Comparison of ENCODE assay signal across 8 cellular contexts in the genomic region with DNA sequence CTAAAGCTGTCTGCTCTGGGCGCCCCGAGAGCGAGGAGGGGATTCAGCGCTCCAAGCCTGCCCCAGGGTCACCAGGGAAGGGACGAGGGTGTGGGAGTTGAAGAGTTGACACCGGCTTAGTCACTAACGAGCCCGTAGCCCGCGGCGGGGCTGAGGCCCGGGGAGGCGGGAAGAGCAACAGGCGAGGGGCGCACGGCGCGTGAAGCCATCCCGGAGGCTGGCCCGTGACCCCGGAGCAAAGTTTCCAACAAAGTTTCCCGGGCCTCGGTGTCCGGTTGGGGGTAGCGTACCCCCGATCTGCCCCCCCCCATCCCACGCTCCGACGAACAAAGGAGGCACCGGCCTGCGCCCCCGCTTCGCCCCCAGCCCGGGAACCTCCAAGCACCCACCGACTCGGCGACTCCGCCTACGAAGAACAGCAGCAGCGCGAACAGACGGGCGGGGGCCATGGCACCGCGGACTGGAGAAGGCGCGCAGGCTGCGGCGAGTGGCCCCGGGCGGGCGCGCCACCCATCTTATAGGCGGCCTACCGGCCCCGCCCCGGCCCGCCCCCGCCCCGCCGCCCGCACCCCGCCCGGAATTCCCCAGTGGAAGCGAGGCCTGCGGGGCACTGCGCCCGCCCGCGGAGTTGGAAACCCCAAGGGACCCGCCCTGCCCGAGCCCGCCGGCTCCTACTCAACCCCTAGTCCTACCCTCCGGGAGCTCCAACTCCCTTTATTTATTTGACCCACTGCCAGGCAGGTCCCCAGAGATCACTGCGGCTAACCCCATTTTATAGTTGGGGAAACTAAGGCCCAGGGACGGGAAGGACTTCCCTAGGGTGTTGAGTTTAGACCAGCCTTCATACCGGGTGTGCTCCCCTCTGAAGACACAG. TPM values are rescaled to one million over a fixed set of nuclear protein-coding genes. Genes with fewer than 3 reads are reported as not detected.
DNase-seq lines count a peak whose midpoint lies in the region; ATAC-seq and TF ChIP-seq lines count a peak whose summit lies in the region.

A gene with protein sequence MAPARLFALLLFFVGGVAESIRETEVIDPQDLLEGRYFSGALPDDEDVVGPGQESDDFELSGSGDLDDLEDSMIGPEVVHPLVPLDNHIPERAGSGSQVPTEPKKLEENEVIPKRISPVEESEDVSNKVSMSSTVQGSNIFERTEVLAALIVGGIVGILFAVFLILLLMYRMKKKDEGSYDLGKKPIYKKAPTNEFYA (minus strand): TSS at position 489 of the 874 bp plus-strand sequence. CDS start 40 bp downstream, at position 449.

- CTCF ChIA-PET in BJ (lab: Yijun Ruan, JAX) = interaction anchor here (1.2 to 2.7 kb wide), 4 partner anchors 15 to 28 kb away, joined by 4 to 12 read pairs (median 6); a partner anchor contains a TSS

- DNase-seq in BJ (ENCODE audit: low read depth) = no peak
- peak; percentile 85 for DNase-seq in HK-2 (ENCODE audit: unreplicated experiment)
- peak; percentile 52 to 69 (median 68) for DNase-seq in T-helper 17 cell
- peak; percentile 40 for DNase-seq in amniotic epithelial cell (ENCODE audit: low read depth)
- DNase-seq in left cardiac atrium = peak; percentile 72
- peak; percentile 63 for DNase-seq in retina
- DNase-seq in aorta = peak; percentile 76 to 94

- H3K27me3 ChIP-seq in BJ (ENCODE audit: control insufficient read depth, insufficient read depth, low read length) = no peaks in the 10 kb centered on the region
- H3K27me3 ChIP-seq in aorta (ENCODE audit: control insufficient read depth in 1 of 2, insufficient read depth in 2 of 2, low read length in 1 of 2) = peaks cover 0 to 2% of the 10 kb centered on the region in 2 donors

- WGBS in aorta, 2 donors = 1% methylated on average over 46 to 78 of the region's 78 CpGs

- no peaks in the 10 kb centered on the region for H3K4me1 ChIP-seq in aorta (ENCODE audit: control insufficient read depth in 1 of 2, insufficient read depth in 2 of 2, low read length in 2 of 2)

- no peak for TF ChIP-seq CTCF in BJ (IDR thresholded peaks at IDR 0.05; ENCODE audit: insufficient read depth, low read depth, low read length)

- POLR2A ChIA-PET in BJ (lab: Charles Lee) = interaction anchor here (0.6 to 2.5 kb wide), 5 partner anchors 11 to 621 kb away, joined by 3 to 8 read pairs (median 5); no protein-coding TSS in a partner anchor

- H3K36me3 ChIP-seq in BJ (ENCODE audit: control insufficient read depth, insufficient read depth, low read length) (peaks cover 3% of the 10 kb centered on the region; the same call in 1 of the 2 replicates), aorta (ENCODE audit: control insufficient read depth in 1 of 2, insufficient read depth in 2 of 2, low read length in 1 of 2) (no peaks in the 10 kb centered on the region)

- H3K27ac ChIP-seq in aorta (ENCODE audit: low read depth in 1 of 2, low read length in 2 of 2) = peak within 1 kb of the TSS; percentile 46 to 94

- no peaks in the 10 kb centered on the region for H3K27me3 Mint-ChIP-seq in T-helper 17 cell

- H3K9me3 ChIP-seq in T-helper 17 cell (ENCODE audit: control insufficient read depth, low read length, poor library complexity, severe bottlenecking) (no peaks in the 10 kb centered on the region), aorta (ENCODE audit: control insufficient read depth, low read length) (no peaks in the 10 kb centered on the region)

- H3K36me3 Mint-ChIP-seq in T-helper 17 cell (ENCODE audit: low read depth) = no peaks in the 10 kb centered on the region

- H3K4me3 Mint-ChIP-seq in T-helper 17 cell = peak within 1 kb of the TSS; percentile 88

- peak within 1 kb of the TSS; percentile 84 for H3K27ac Mint-ChIP-seq in T-helper 17 cell

- intact Hi-C loops in left cardiac atrium (cut with DNase I) (no loop called here), aorta (cut with DNase I) (loop anchor here in 1 of 2 donors (1.0 kb wide), 1 partner anchor 15 kb away; a partner anchor contains a TSS)

- H3K4me3 ChIP-seq in BJ (ENCODE audit: low read depth, low read length) (peak within 1 kb of the TSS; percentile 62), aorta (ENCODE audit: low read length in 2 of 2) (peak within 1 kb of the TSS; percentile 54 to 76)

- ATAC-seq in T-helper 17 cell (peak; percentile 93), left cardiac atrium (peak; percentile 84 to 88), aorta (ENCODE audit: low FRiP score) (peak; percentile 89), HG03097 (IDR thresholded peaks at IDR 0.05; ENCODE audit: low FRiP score, unreplicated experiment) (no peak)

- peaks cover 14% of the 10 kb centered on the region for H3K4me1 Mint-ChIP-seq in T-helper 17 cell

RNA-seq across cellular contexts. Expression of the gene that starts here (rescaled TPM):
- polyA plus RNA-seq in BJ (2011; rRNA removed) = 147 and 153 TPM in 2 replicates
- 140 and 225 TPM in 2 replicates for polyA minus RNA-seq in BJ (2011; rRNA and poly(A)+ RNA removed)
- 1 to 10 TPM; 2.7 to 5.3 TPM for total RNA-seq in T-helper 17 cell
- total RNA-seq in left cardiac atrium = 100 to 1,000 TPM in 1 of 2 donors, 10 to 100 TPM in 1; 51.4 to 152 TPM
- 100 to 1,000 TPM in 1 of 2 donors, 10 to 100 TPM in 1; 51.2 to 114 TPM for total RNA-seq in aorta
- polyA plus RNA-seq in aorta = 10 to 100 TPM; 19.2 to 50.6 TPM

Comparison
In these comparisons a context has a peak if more than half of its experiments do, and no peak if none do; other contexts are left out.
1. RNA of the gene that starts here (total RNA-seq): 51.4 to 152 TPM in left cardiac atrium and 51.2 to 114 TPM in aorta; 2.7 to 5.3 TPM in T-helper 17 cell; every median in the first group is over 4 times any median in the second.